ENCODE assay signal across 8 cellular contexts in genomic region chr5:32174011-32174866, GRCh38. TPM values are rescaled to one million over a fixed set of nuclear protein-coding genes. Genes with fewer than 3 reads are reported as not detected.
DNase-seq lines count a peak whose midpoint lies in the region; ATAC-seq and TF ChIP-seq lines count a peak whose summit lies in the region.

GOLPH3 (minus strand) TSS chr5:32174319; CDS start chr5:32174034, 285 bp downstream.

- no peaks in the 10 kb centered on the region for H3K9me3 ChIP-seq in prostate gland

- ATAC-seq in GM18498 (IDR thresholded peaks at IDR 0.05; ENCODE audit: unreplicated experiment): peak; percentile 87
- ATAC-seq in HG02885 (IDR thresholded peaks at IDR 0.05; ENCODE audit: poor library complexity, unreplicated experiment): peak; percentile 84
- peak; percentile 97 for ATAC-seq in left cardiac atrium

- peak; percentile 88 for TF ChIP-seq POLR2A in prostate gland (IDR thresholded peaks at IDR 0.05)

- peak within 1 kb of the TSS; percentile 97 to 98 for H3K4me3 ChIP-seq in prostate gland

- peaks cover 9% of the 10 kb centered on the region for H3K4me1 ChIP-seq in prostate gland (replicated peaks)

- TF ChIP-seq CTCF in prostate gland (IDR thresholded peaks at IDR 0.05): peak in 2 of 4 experiments; percentile 26 to 33

- no peaks in the 10 kb centered on the region for H3K27me3 ChIP-seq in prostate gland (replicated peaks; ENCODE audit: insufficient read depth)

- intact Hi-C loops in T-helper 1 cell treated with Interleukin-12 subunit alpha and Interleukin-12 subunit beta and Interleukin-4 antibody, amounts not matched to agents 30 ng/mL and 1 ng/mL, for 36 hours (cut with micrococcal nuclease): loop anchor here (1.0 to 5.0 kb wide), 12 partner anchors 37 to 1834 kb away; partner anchors contain the start of genes AMACR, C5orf22, DROSHA and PDZD2
- intact Hi-C loops in left cardiac atrium (cut with DNase I) (loop anchor here in 1 of 2 donors (5.0 kb wide), 1 partner anchor 58 kb away; no protein-coding TSS in a partner anchor), prostate gland (cut with DNase I) (loop anchor here (2.0 to 5.0 kb wide), 2 partner anchors 51 to 138 kb away; partner anchors contain the start of gene MTMR12)

- H3K36me3 ChIP-seq in prostate gland: no peaks in the 10 kb centered on the region

- H3K27ac ChIP-seq in prostate gland: peak within 1 kb of the TSS; percentile 100

- under 1% methylated on average over 44 of the region's 85 CpGs for WGBS in prostate gland

- DNase-seq in NCI-H1694 (lab: John Stamatoyannopoulos, UW) (peak; percentile 79), amniotic epithelial cell (ENCODE audit: low read depth) (peak; percentile 77), left cardiac atrium (peak; percentile 98), prostate gland (ENCODE audit: low spot score) (peak; percentile 92), ureter (ENCODE audit: low spot score) (peak; percentile 96)

RNA-seq across cellular contexts. Expression of gene GOLPH3, which starts in this region (rescaled TPM):
- total RNA-seq in T-helper 1 cell treated with Interleukin-12 subunit alpha and Interleukin-12 subunit beta and Interleukin-4 antibody, amounts not matched to agents 30 ng/mL and 1 ng/mL, for 36 hours: 76.1 and 78.8 TPM in 2 replicates
- total RNA-seq in left cardiac atrium: 10 to 100 TPM; 48.0 to 72.2 TPM
- 100 to 1,000 TPM; 118 to 259 TPM for total RNA-seq in prostate gland
- total RNA-seq in ureter: 82.0 TPM

Comparison
In these comparisons a context has a peak if more than half of its experiments do, and no peak if none do; other contexts are left out.
1. Peak in every context shown above with its lines: DNase-seq, ATAC-seq, H3K4me3 ChIP-seq and H3K27ac ChIP-seq.